ENCODE assay signal across 1 cellular context in the genomic region with DNA sequence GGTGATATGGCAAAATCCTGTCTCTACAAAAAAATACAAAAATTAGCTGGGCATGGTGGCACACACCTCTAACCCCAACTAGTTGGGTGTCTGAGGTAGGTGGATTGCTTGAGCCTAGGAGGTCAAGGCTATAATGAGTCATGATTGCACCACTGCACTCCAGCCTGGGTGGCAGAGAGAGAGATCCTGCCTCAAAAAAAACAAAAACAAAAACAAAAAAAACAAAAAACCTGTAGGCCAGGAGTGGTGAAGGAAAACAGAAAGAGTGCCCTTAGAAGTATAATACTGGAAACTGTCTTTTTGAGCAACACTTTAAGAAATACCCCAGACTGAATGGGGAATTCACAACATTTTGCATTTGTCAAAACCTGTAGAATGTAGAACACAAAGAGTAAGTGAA.
TF ChIP-seq lines count a peak whose summit lies in the region.

No MANE protein-coding gene starts in this region.

TF ChIP-seq in SK-N-SH, 30 proteins besides CTCF, POLR2A, EP300 and RAD21 (continued from another document):
- TF ChIP-seq, protein P1, sequence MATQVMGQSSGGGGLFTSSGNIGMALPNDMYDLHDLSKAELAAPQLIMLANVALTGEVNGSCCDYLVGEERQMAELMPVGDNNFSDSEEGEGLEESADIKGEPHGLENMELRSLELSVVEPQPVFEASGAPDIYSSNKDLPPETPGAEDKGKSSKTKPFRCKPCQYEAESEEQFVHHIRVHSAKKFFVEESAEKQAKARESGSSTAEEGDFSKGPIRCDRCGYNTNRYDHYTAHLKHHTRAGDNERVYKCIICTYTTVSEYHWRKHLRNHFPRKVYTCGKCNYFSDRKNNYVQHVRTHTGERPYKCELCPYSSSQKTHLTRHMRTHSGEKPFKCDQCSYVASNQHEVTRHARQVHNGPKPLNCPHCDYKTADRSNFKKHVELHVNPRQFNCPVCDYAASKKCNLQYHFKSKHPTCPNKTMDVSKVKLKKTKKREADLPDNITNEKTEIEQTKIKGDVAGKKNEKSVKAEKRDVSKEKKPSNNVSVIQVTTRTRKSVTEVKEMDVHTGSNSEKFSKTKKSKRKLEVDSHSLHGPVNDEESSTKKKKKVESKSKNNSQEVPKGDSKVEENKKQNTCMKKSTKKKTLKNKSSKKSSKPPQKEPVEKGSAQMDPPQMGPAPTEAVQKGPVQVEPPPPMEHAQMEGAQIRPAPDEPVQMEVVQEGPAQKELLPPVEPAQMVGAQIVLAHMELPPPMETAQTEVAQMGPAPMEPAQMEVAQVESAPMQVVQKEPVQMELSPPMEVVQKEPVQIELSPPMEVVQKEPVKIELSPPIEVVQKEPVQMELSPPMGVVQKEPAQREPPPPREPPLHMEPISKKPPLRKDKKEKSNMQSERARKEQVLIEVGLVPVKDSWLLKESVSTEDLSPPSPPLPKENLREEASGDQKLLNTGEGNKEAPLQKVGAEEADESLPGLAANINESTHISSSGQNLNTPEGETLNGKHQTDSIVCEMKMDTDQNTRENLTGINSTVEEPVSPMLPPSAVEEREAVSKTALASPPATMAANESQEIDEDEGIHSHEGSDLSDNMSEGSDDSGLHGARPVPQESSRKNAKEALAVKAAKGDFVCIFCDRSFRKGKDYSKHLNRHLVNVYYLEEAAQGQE (IDR thresholded peaks at IDR 0.05; ENCODE audit: low read depth, low read length) = no peak
- TF ChIP-seq GABPA (IDR thresholded peaks at IDR 0.05; ENCODE audit: low read depth) (no peak), RCOR1 (IDR thresholded peaks at IDR 0.05; ENCODE audit: low read length) (no peak), NFIC (IDR thresholded peaks at IDR 0.05; ENCODE audit: borderline replicate concordance) (no peak), JUND (IDR thresholded peaks at IDR 0.05) (no peak), CHD2 (IDR thresholded peaks at IDR 0.05; ENCODE audit: low read length, partially characterized antibody) (no peak), YY1 (IDR thresholded peaks at IDR 0.05; ENCODE audit: low read depth) (no peak), MXI1 (IDR thresholded peaks at IDR 0.05; ENCODE audit: low read depth, low read length) (no peak), TCF12 (IDR thresholded peaks at IDR 0.05) (no peak)
- TF ChIP-seq, protein P2, sequence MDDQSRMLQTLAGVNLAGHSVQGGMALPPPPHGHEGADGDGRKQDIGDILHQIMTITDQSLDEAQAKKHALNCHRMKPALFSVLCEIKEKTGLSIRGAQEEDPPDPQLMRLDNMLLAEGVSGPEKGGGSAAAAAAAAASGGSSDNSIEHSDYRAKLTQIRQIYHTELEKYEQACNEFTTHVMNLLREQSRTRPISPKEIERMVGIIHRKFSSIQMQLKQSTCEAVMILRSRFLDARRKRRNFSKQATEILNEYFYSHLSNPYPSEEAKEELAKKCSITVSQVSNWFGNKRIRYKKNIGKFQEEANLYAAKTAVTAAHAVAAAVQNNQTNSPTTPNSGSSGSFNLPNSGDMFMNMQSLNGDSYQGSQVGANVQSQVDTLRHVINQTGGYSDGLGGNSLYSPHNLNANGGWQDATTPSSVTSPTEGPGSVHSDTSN (IDR thresholded peaks at IDR 0.05) = no peak
